Comparison of ENCODE assay signal across 8 cellular contexts in genomic region chr5:75053286-75054109, GRCh38. TPM values are rescaled to one million over a fixed set of nuclear protein-coding genes. Genes with fewer than 3 reads are reported as not detected.
DNase-seq lines count a peak whose midpoint lies in the region; ATAC-seq lines count a peak whose summit lies in the region.

No MANE protein-coding gene starts in this region.

- peak overlapping the region; percentile 88 to 90 for H3K4me3 Mint-ChIP-seq in stimulated activated naive CD8-positive, alpha-beta T cell treated with anti-CD3 and anti-CD28 coated beads, Interleukin-15, amount 100 ng/mL, for 72 hours

- H3K27me3 Mint-ChIP-seq in stimulated activated naive CD8-positive, alpha-beta T cell treated with anti-CD3 and anti-CD28 coated beads, Interleukin-15, amount 100 ng/mL, for 72 hours: no peaks in the 10 kb centered on the region

- H3K9me3 Mint-ChIP-seq in stimulated activated naive CD8-positive, alpha-beta T cell treated with anti-CD3 and anti-CD28 coated beads, Interleukin-15, amount 100 ng/mL, for 72 hours: no peaks in the 10 kb centered on the region

- DNase-seq in NCI-H510A treated with DMSO at 0.1 percent for 48 hours (lab: John Stamatoyannopoulos, UW): peak; percentile 1
- no peak for DNase-seq in NCI-H510A (lab: John Stamatoyannopoulos, UW)
- DNase-seq in NCI-H748 (lab: John Stamatoyannopoulos, UW; ENCODE audit: unreplicated experiment): peak; percentile 69
- DNase-seq in activated T-cell treated with anti-CD3 and anti-CD28 coated beads, Interleukin-2, amount 50 U/mL, for 48 hours: peak; percentile 73 to 76
- peak; percentile 88 for DNase-seq in fibroblast of gingiva (ENCODE audit: low read depth)
- peak; percentile 72 for DNase-seq in myocyte (ENCODE audit: low read depth)
- peak in 1 of 2 donors; percentile 73 for DNase-seq in stimulated activated naive CD8-positive, alpha-beta T cell treated with anti-CD3 and anti-CD28 coated beads, Interleukin-15, amount 100 ng/mL, for 72 hours

- peaks cover 83% of the 10 kb centered on the region for H3K4me1 Mint-ChIP-seq in stimulated activated naive CD8-positive, alpha-beta T cell treated with anti-CD3 and anti-CD28 coated beads, Interleukin-15, amount 100 ng/mL, for 72 hours

- H3K27ac Mint-ChIP-seq in stimulated activated naive CD8-positive, alpha-beta T cell treated with anti-CD3 and anti-CD28 coated beads, Interleukin-15, amount 100 ng/mL, for 72 hours: peak overlapping the region; percentile 40 to 85

- peak; percentile 60 for ATAC-seq in stimulated activated naive CD8-positive, alpha-beta T cell treated with anti-CD3 and anti-CD28 coated beads, Interleukin-15, amount 100 ng/mL, for 72 hours
- no peak for ATAC-seq in HG02678 (IDR thresholded peaks at IDR 0.05; ENCODE audit: unreplicated experiment)

RNA-seq across cellular contexts. Expression of gene GCNT4, which starts 1.1 kb away (rescaled TPM):
- total RNA-seq in myocyte: 0.35 and 0.47 TPM in 2 replicates
- 0.06 TPM for polyA plus RNA-seq in myocyte (2012)
